Comparison of ENCODE assay signal across 1 cellular context in genomic region chr11:93895106-93895862, GRCh38.
TF ChIP-seq lines count a peak whose summit lies in the region.

No MANE protein-coding gene starts in this region.

TF ChIP-seq in GM23338, 12 proteins besides CTCF, POLR2A, EP300 and RAD21 (continued from another document):
- TF ChIP-seq, protein P1, sequence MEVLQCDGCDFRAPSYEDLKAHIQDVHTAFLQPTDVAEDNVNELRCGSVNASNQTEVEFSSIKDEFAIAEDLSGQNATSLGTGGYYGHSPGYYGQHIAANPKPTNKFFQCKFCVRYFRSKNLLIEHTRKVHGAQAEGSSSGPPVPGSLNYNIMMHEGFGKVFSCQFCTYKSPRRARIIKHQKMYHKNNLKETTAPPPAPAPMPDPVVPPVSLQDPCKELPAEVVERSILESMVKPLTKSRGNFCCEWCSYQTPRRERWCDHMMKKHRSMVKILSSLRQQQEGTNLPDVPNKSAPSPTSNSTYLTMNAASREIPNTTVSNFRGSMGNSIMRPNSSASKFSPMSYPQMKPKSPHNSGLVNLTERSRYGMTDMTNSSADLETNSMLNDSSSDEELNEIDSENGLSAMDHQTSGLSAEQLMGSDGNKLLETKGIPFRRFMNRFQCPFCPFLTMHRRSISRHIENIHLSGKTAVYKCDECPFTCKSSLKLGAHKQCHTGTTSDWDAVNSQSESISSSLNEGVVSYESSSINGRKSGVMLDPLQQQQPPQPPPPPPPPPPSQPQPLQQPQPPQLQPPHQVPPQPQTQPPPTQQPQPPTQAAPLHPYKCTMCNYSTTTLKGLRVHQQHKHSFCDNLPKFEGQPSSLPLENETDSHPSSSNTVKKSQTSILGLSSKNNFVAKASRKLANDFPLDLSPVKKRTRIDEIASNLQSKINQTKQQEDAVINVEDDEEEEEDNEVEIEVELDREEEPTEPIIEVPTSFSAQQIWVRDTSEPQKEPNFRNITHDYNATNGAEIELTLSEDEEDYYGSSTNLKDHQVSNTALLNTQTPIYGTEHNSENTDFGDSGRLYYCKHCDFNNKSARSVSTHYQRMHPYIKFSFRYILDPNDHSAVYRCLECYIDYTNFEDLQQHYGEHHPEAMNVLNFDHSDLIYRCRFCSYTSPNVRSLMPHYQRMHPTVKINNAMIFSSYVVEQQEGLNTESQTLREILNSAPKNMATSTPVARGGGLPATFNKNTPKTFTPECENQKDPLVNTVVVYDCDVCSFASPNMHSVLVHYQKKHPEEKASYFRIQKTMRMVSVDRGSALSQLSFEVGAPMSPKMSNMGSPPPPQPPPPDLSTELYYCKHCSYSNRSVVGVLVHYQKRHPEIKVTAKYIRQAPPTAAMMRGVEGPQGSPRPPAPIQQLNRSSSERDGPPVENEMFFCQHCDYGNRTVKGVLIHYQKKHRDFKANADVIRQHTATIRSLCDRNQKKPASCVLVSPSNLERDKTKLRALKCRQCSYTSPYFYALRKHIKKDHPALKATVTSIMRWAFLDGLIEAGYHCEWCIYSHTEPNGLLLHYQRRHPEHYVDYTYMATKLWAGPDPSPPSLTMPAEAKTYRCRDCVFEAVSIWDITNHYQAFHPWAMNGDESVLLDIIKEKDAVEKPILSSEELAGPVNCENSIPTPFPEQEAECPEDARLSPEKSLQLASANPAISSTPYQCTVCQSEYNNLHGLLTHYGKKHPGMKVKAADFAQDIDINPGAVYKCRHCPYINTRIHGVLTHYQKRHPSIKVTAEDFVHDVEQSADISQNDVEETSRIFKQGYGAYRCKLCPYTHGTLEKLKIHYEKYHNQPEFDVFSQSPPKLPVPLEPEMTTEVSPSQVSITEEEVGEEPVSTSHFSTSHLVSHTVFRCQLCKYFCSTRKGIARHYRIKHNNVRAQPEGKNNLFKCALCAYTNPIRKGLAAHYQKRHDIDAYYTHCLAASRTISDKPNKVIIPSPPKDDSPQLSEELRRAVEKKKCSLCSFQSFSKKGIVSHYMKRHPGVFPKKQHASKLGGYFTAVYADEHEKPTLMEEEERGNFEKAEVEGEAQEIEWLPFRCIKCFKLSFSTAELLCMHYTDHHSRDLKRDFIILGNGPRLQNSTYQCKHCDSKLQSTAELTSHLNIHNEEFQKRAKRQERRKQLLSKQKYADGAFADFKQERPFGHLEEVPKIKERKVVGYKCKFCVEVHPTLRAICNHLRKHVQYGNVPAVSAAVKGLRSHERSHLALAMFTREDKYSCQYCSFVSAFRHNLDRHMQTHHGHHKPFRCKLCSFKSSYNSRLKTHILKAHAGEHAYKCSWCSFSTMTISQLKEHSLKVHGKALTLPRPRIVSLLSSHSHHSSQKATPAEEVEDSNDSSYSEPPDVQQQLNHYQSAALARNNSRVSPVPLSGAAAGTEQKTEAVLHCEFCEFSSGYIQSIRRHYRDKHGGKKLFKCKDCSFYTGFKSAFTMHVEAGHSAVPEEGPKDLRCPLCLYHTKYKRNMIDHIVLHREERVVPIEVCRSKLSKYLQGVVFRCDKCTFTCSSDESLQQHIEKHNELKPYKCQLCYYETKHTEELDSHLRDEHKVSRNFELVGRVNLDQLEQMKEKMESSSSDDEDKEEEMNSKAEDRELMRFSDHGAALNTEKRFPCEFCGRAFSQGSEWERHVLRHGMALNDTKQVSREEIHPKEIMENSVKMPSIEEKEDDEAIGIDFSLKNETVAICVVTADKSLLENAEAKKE (CRISPR knock-in tag; IDR thresholded peaks at IDR 0.05), result no peak
- TF ChIP-seq ZNF331 (CRISPR knock-in tag; IDR thresholded peaks at IDR 0.05; ENCODE audit: low read depth) (no peak), JUNB (IDR thresholded peaks at IDR 0.05; ENCODE audit: unreplicated experiment) (no peak), ETS1 (IDR thresholded peaks at IDR 0.05) (no peak), NANOG (IDR thresholded peaks at IDR 0.05; ENCODE audit: borderline replicate concordance) (no peak)
